ENCODE assay signal across 16 cellular contexts in genomic region chr4:141427726-141428296, GRCh38.
"Had no signal": no experiment of that assay in that cellular context is flagged by ENCODE, and none has a peak within 500 bp of the region (broad histone marks: within the 10 kb centered on the region; RNA-seq: fewer than 3 reads in every experiment).

No MANE protein-coding gene starts in this region.

- H3K27me3 ChIP-seq: sigmoid colon, upper lobe of left lung had no signal

- H3K9me3 ChIP-seq: lower lobe of right lung, sigmoid colon, upper lobe of left lung had no signal

- ATAC-seq: activated T-cell treated with anti-CD3 and anti-CD28 coated beads, Interleukin-2, amount 50 U/mL, for 72 hours; left colon; lower lobe of right lung; naive thymus-derived CD4-positive, alpha-beta T cell; stimulated activated naive CD8-positive, alpha-beta T cell treated with anti-CD3 and anti-CD28 coated beads, Interleukin-15, Interleukin-2, amounts not matched to agents 100 U/mL and 50 U/mL, for 24 hours had no signal

- H3K4me3 ChIP-seq: lower lobe of right lung, sigmoid colon, upper lobe of left lung had no signal

- H3K4me1 ChIP-seq: lower lobe of right lung, upper lobe of left lung had no signal

- H3K36me3 ChIP-seq: lower lobe of right lung, sigmoid colon, upper lobe of left lung had no signal

- DNase-seq: activated CD4-positive, alpha-beta memory T cell treated with anti-CD3 and anti-CD28 coated beads, Interleukin-2, amount 10 ng/mL, durations not matched to agents 7 days and 5 days; activated CD4-positive, alpha-beta T cell treated with anti-CD3 and anti-CD28 coated beads for 48 hours; activated effector memory CD4-positive, alpha-beta T cell treated with Interleukin-2 at 50 U/mL for 16 hours; activated naive CD4-positive, alpha-beta T cell treated with anti-CD3 and anti-CD28 coated beads for 36 hours; activated naive CD8-positive, alpha-beta T cell treated with anti-CD3 and anti-CD28 coated beads, Interleukin-2, amount 10 ng/mL, durations not matched to agents 7 days and 5 days; activated T-cell treated with anti-CD3 and anti-CD28 coated beads, Interleukin-2, amount 50 U/mL, for 72 hours; amygdala; glutamatergic neuron; left colon; lower lobe of right lung; naive thymus-derived CD4-positive, alpha-beta T cell; occipital lobe; sigmoid colon; stimulated activated CD4-positive, alpha-beta T cell treated with anti-CD3 and anti-CD28 coated beads, Interleukin-4, amount 100 ng/mL, for 4 hours; stimulated activated naive CD8-positive, alpha-beta T cell treated with anti-CD3 and anti-CD28 coated beads, Interleukin-15, Interleukin-2, amounts not matched to agents 100 U/mL and 50 U/mL, for 24 hours; upper lobe of left lung had no signal

- H3K27ac ChIP-seq: lower lobe of right lung, sigmoid colon, upper lobe of left lung had no signal
